Comparison of ENCODE assay signal across 17 cellular contexts in genomic region chr9:2583308-2584013, GRCh38. TPM values are rescaled to one million over a fixed set of nuclear protein-coding genes. Genes with fewer than 3 reads are reported as not detected.
A peak's percentile ranks its signal among the peaks of the same experiment; 100 is the strongest.
DNase-seq lines count a peak whose midpoint lies in the region; ATAC-seq and TF ChIP-seq lines count a peak whose summit lies in the region.
"Had no signal": no experiment of that assay in that cellular context is flagged by ENCODE, and none has a peak within 500 bp of the region (broad histone marks: within the 10 kb centered on the region; RNA-seq: fewer than 3 reads in every experiment).

No MANE protein-coding gene starts in this region.

- no peak overlapping the region for H3K4me3 Mint-ChIP-seq in activated naive CD4-positive, alpha-beta T cell treated with anti-CD3 and anti-CD28 coated beads for 36 hours
- H3K4me3 Mint-ChIP-seq in stimulated activated effector memory CD8-positive, alpha-beta T cell treated with anti-CD3 and anti-CD28 coated beads, Interleukin-12 subunit alpha, Interleukin-12 subunit beta, amount 100 ng/mL, for 72 hours = no peak overlapping the region
- H3K4me3 Mint-ChIP-seq in chondrocyte (ENCODE audit: unreplicated experiment) = no peak overlapping the region
- H3K4me3 Mint-ChIP-seq: nephron progenitor cell had no signal

- intact Hi-C loops in activated naive CD4-positive, alpha-beta T cell treated with anti-CD3 and anti-CD28 coated beads for 36 hours (cut with micrococcal nuclease) = no loop called here

- ATAC-seq in stimulated activated effector memory CD8-positive, alpha-beta T cell treated with anti-CD3 and anti-CD28 coated beads, Interleukin-12 subunit alpha, Interleukin-12 subunit beta, amount 100 ng/mL, for 72 hours = peak; percentile 86
- no peak for ATAC-seq in GM21737 (IDR thresholded peaks at IDR 0.05; ENCODE audit: unreplicated experiment)

- peaks cover 12% of the 10 kb centered on the region for H3K27me3 Mint-ChIP-seq in activated naive CD4-positive, alpha-beta T cell treated with anti-CD3 and anti-CD28 coated beads for 36 hours (ENCODE audit: low read depth)
- H3K27me3 Mint-ChIP-seq in chondrocyte (ENCODE audit: low read depth) = no peaks in the 10 kb centered on the region

- H3K27ac Mint-ChIP-seq in activated naive CD4-positive, alpha-beta T cell treated with anti-CD3 and anti-CD28 coated beads for 36 hours = no peak overlapping the region
- no peak overlapping the region for H3K27ac Mint-ChIP-seq in stimulated activated effector memory CD8-positive, alpha-beta T cell treated with anti-CD3 and anti-CD28 coated beads, Interleukin-12 subunit alpha, Interleukin-12 subunit beta, amount 100 ng/mL, for 72 hours
- no peak overlapping the region for H3K27ac Mint-ChIP-seq in chondrocyte (ENCODE audit: unreplicated experiment)
- H3K27ac Mint-ChIP-seq: activated T-helper 2 cell treated with anti-CD3 and anti-CD28 coated beads, Interferon-gamma antibody, Interleukin-2, Interleukin-4, amounts not matched to agents 10 μg/mL and 5 μg/mL and 100 μg/mL, durations not matched to agents 14 hours and 24 hours and 36 hours; nephron progenitor cell had no signal

- no peak for TF ChIP-seq CTCF in chondrocyte (IDR thresholded peaks at IDR 0.05)

- DNase-seq in activated naive CD4-positive, alpha-beta T cell treated with Interleukin-2 at 50 U/mL for 16 hours = peak; percentile 6
- DNase-seq in activated naive CD4-positive, alpha-beta T cell treated with anti-CD3 and anti-CD28 coated beads for 36 hours = no peak
- peak; percentile 9 for DNase-seq in RPMI7951 (ENCODE audit: low read depth)
- peak; percentile 20 for DNase-seq in glomerular visceral epithelial cell (ENCODE audit: extremely low spot score)
- DNase-seq in stimulated activated effector memory CD8-positive, alpha-beta T cell treated with anti-CD3 and anti-CD28 coated beads, Interleukin-12 subunit alpha, Interleukin-12 subunit beta, amount 100 ng/mL, for 72 hours (ENCODE audit: low spot score in 2 of 2) = no peak
- no peak for DNase-seq in NCI-H2081 (lab: John Stamatoyannopoulos, UW)
- no peak for DNase-seq in chondrocyte (ENCODE audit: low spot score)
- DNase-seq: dorsolateral prefrontal cortex; Karpas-422; NCI-H2029; NCI-H774; nephron progenitor cell; retina; SHP77 treated with DMSO at 0.1 percent for 48 hours; stimulated activated CD4-positive, alpha-beta T cell treated with anti-CD3 and anti-CD28 coated beads, Interleukin-2, amount 100 ng/mL, for 24 hours had no signal

- peaks cover 4% of the 10 kb centered on the region for H3K9me3 Mint-ChIP-seq in activated naive CD4-positive, alpha-beta T cell treated with anti-CD3 and anti-CD28 coated beads for 36 hours
- H3K9me3 Mint-ChIP-seq in stimulated activated effector memory CD8-positive, alpha-beta T cell treated with anti-CD3 and anti-CD28 coated beads, Interleukin-12 subunit alpha, Interleukin-12 subunit beta, amount 100 ng/mL, for 72 hours = peaks cover 6% of the 10 kb centered on the region
- peaks cover 37% of the 10 kb centered on the region for H3K9me3 Mint-ChIP-seq in chondrocyte (ENCODE audit: low read depth)

- CTCF ChIA-PET in activated naive CD4-positive, alpha-beta T cell treated with anti-CD3 and anti-CD28 coated beads for 36 hours (lab: Charles Lee) = interaction anchor here (0.6 kb wide), 1 partner anchor 207 kb away, joined by 3 read pairs; no protein-coding TSS in a partner anchor

- H3K36me3 Mint-ChIP-seq in activated naive CD4-positive, alpha-beta T cell treated with anti-CD3 and anti-CD28 coated beads for 36 hours (ENCODE audit: low read depth) = no peaks in the 10 kb centered on the region
- H3K36me3 Mint-ChIP-seq in stimulated activated effector memory CD8-positive, alpha-beta T cell treated with anti-CD3 and anti-CD28 coated beads, Interleukin-12 subunit alpha, Interleukin-12 subunit beta, amount 100 ng/mL, for 72 hours = no peaks in the 10 kb centered on the region
- H3K36me3 Mint-ChIP-seq in chondrocyte (ENCODE audit: low read depth) = peaks cover 15% of the 10 kb centered on the region

- H3K4me1 Mint-ChIP-seq in activated naive CD4-positive, alpha-beta T cell treated with anti-CD3 and anti-CD28 coated beads for 36 hours (ENCODE audit: low read depth) = no peaks in the 10 kb centered on the region
- H3K4me1 Mint-ChIP-seq in stimulated activated effector memory CD8-positive, alpha-beta T cell treated with anti-CD3 and anti-CD28 coated beads, Interleukin-12 subunit alpha, Interleukin-12 subunit beta, amount 100 ng/mL, for 72 hours = peaks cover 15% of the 10 kb centered on the region
- H3K4me1 Mint-ChIP-seq in chondrocyte (ENCODE audit: low read depth) = no peaks in the 10 kb centered on the region
- H3K4me1 Mint-ChIP-seq: nephron progenitor cell had no signal

RNA-seq across cellular contexts. Expression of gene VLDLR, which starts 38.1 kb away (rescaled TPM):
- 1 to 10 TPM; 7.7 to 8.6 TPM for total RNA-seq in activated naive CD4-positive, alpha-beta T cell treated with anti-CD3 and anti-CD28 coated beads for 36 hours
- 10.8 and 11.5 TPM in 2 replicates for total RNA-seq in RPMI7951 (2014; rRNA removed; shearing (Covaris generic))
- total RNA-seq in chondrocyte = 33.5 to 106 TPM (median 97.7 TPM) in 3 replicates

Comparison
In these comparisons a context has a peak if more than half of its experiments do, and no peak if none do; other contexts are left out.
1. DNase-seq: peak in activated naive CD4-positive, alpha-beta T cell treated with Interleukin-2 at 50 U/mL for 16 hours (single experiment), RPMI7951 (single experiment) and glomerular visceral epithelial cell (single experiment); none in activated naive CD4-positive, alpha-beta T cell treated with anti-CD3 and anti-CD28 coated beads for 36 hours (single experiment), stimulated activated effector memory CD8-positive, alpha-beta T cell treated with anti-CD3 and anti-CD28 coated beads, Interleukin-12 subunit alpha, Interleukin-12 subunit beta, amount 100 ng/mL, for 72 hours (0 of 2), NCI-H2081 (0 of 2) and chondrocyte (single experiment).